8 cellular contexts compared by ENCODE assay signal in the genomic region with DNA sequence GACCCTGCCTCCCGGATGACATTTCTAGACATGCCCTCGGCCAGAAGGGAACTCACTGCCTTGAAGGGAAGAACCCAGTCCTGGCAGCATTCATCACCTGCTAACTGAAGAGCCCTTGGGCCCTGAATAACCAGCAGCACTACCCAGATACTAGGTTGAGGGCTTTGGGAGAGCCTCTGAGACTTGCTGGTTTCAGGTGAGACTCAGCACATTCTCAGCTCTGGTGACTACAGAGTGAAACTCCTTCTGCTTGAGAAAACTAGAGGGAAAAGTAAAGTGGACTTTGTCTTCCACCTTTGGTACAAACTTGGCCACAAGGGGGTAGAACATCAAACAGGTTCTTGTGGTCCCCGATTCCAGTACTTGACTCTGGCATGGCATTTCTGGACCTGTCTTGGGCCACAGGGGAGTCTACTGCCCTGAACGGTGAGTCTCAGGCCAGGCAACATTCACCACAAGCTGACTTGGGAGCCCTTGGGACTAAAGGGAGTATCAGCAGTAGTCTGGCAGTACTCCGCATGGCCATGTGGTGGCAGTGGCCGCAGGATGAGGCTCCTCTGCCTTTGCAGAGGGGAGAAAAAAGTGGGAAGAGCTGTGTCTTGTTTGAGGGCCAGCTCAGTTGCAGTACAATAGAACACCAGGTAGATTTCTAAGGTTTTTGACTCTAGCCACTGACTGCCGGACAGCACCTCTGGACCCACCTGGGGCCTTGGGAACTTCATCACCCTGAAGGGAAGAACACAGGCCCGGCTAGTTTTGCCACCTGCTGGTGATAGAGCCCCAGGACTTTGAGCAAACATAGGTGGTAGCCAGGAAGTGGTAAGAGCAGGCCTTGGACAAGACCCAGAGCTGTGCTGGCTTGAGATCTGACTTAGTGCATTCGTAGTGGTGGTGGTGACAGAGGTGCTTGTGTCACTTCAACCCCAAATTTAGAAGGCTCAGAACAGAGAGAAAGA.
DNase-seq lines count a peak whose midpoint lies in the region; TF ChIP-seq lines count a peak whose summit lies in the region.

No MANE protein-coding gene starts in this region.

- no peaks in the 10 kb centered on the region for H3K9me3 Mint-ChIP-seq in T-helper 2 cell treated with Interferon-gamma antibody and Interleukin-4, amounts not matched to agents 5 μg/mL and 100 μg/mL, for 36 hours

- no peaks in the 10 kb centered on the region for H3K27me3 Mint-ChIP-seq in T-helper 2 cell treated with Interferon-gamma antibody and Interleukin-4, amounts not matched to agents 5 μg/mL and 100 μg/mL, for 36 hours (ENCODE audit: low read depth)

- H3K4me3 ChIP-seq in WI38 (ENCODE audit: low read depth, low read length): no peak overlapping the region

- no peak overlapping the region for H3K4me3 Mint-ChIP-seq in T-helper 2 cell treated with Interferon-gamma antibody and Interleukin-4, amounts not matched to agents 5 μg/mL and 100 μg/mL, for 36 hours

- TF ChIP-seq CTCF in WI38 (IDR thresholded peaks at IDR 0.05; ENCODE audit: low read depth, low read length): peak; percentile 73

- peak; percentile 46 for DNase-seq in ELR (ENCODE audit: low read depth)
- peak; percentile 53 for DNase-seq in HT1080 (ENCODE audit: low read depth)
- DNase-seq in left kidney (ENCODE audit: low read depth, low spot score): peak; percentile 36
- no peak for DNase-seq in amniotic stem cell (lab: John Stamatoyannopoulos, UW)
- no peak for DNase-seq in SHP77 treated with DMSO at 0.1 percent for 48 hours (lab: John Stamatoyannopoulos, UW)
- DNase-seq in medulla oblongata (ENCODE audit: extremely low spot score): no peak
- DNase-seq in T-helper 2 cell treated with Interferon-gamma antibody and Interleukin-4, amounts not matched to agents 5 μg/mL and 100 μg/mL, for 36 hours (ENCODE audit: low spot score): no peak

- H3K4me1 Mint-ChIP-seq in T-helper 2 cell treated with Interferon-gamma antibody and Interleukin-4, amounts not matched to agents 5 μg/mL and 100 μg/mL, for 36 hours (ENCODE audit: low read depth): no peaks in the 10 kb centered on the region

- H3K36me3 Mint-ChIP-seq in T-helper 2 cell treated with Interferon-gamma antibody and Interleukin-4, amounts not matched to agents 5 μg/mL and 100 μg/mL, for 36 hours (ENCODE audit: low read depth): no peaks in the 10 kb centered on the region

- no peak overlapping the region for H3K27ac Mint-ChIP-seq in T-helper 2 cell treated with Interferon-gamma antibody and Interleukin-4, amounts not matched to agents 5 μg/mL and 100 μg/mL, for 36 hours

Comparison
In these comparisons a context has a peak if more than half of its experiments do, and no peak if none do; other contexts are left out.
1. DNase-seq: peak in ELR (single experiment), HT1080 (single experiment) and left kidney (single experiment); none in amniotic stem cell (single experiment), SHP77 treated with DMSO at 0.1 percent for 48 hours (single experiment), medulla oblongata (single experiment) and T-helper 2 cell treated with Interferon-gamma antibody and Interleukin-4, amounts not matched to agents 5 μg/mL and 100 μg/mL, for 36 hours (single experiment).